17 cellular contexts compared by ENCODE assay signal in genomic region chr14:101234588-101234937, GRCh38.
"Had no signal": no experiment of that assay in that cellular context is flagged by ENCODE, and none has a peak within 500 bp of the region (broad histone marks: within the 10 kb centered on the region; RNA-seq: fewer than 3 reads in every experiment).

No MANE protein-coding gene starts in this region.

- H3K9me3 ChIP-seq: body of pancreas, heart left ventricle, thoracic aorta had no signal

- H3K4me3 Mint-ChIP-seq: activated CD4-positive, alpha-beta memory T cell treated with anti-CD3 and anti-CD28 coated beads, Interleukin-2, amount 10 ng/mL, durations not matched to agents 7 days and 5 days; activated naive CD8-positive, alpha-beta T cell treated with anti-CD3 and anti-CD28 coated beads for 36 hours; activated T-cell treated with anti-CD3 and anti-CD28 coated beads, Interleukin-2, amount 50 U/mL, for 72 hours; dendritic cell treated with granulocyte-macrophage colony-stimulating factor and Interleukin-4, amounts not matched to agents 40 ng/mL and 50 ng/mL, for 4 days; stimulated activated naive CD8-positive, alpha-beta T cell treated with anti-CD3 and anti-CD28 coated beads, Interleukin-15, Interleukin-2, amounts not matched to agents 100 ng/mL and 50 ng/mL, for 24 hours; T-helper 17 cell; WTC11 had no signal

- H3K4me1 Mint-ChIP-seq: activated CD4-positive, alpha-beta memory T cell treated with anti-CD3 and anti-CD28 coated beads, Interleukin-2, amount 10 ng/mL, durations not matched to agents 7 days and 5 days; activated naive CD8-positive, alpha-beta T cell treated with anti-CD3 and anti-CD28 coated beads for 36 hours had no signal

- H3K36me3 Mint-ChIP-seq: activated naive CD8-positive, alpha-beta T cell treated with anti-CD3 and anti-CD28 coated beads for 36 hours; WTC11 had no signal

- H3K27me3 Mint-ChIP-seq: activated CD4-positive, alpha-beta memory T cell treated with anti-CD3 and anti-CD28 coated beads, Interleukin-2, amount 10 ng/mL, durations not matched to agents 7 days and 5 days; stimulated activated naive CD8-positive, alpha-beta T cell treated with anti-CD3 and anti-CD28 coated beads, Interleukin-15, Interleukin-2, amounts not matched to agents 100 ng/mL and 50 ng/mL, for 24 hours had no signal

- H3K9me3 Mint-ChIP-seq: activated CD4-positive, alpha-beta memory T cell treated with anti-CD3 and anti-CD28 coated beads, Interleukin-2, amount 10 ng/mL, durations not matched to agents 7 days and 5 days; activated naive CD8-positive, alpha-beta T cell treated with anti-CD3 and anti-CD28 coated beads for 36 hours; activated T-cell treated with anti-CD3 and anti-CD28 coated beads, Interleukin-2, amount 50 U/mL, for 72 hours; dendritic cell treated with granulocyte-macrophage colony-stimulating factor and Interleukin-4, amounts not matched to agents 40 ng/mL and 50 ng/mL, for 4 days; stimulated activated naive CD8-positive, alpha-beta T cell treated with anti-CD3 and anti-CD28 coated beads, Interleukin-15, Interleukin-2, amounts not matched to agents 100 ng/mL and 50 ng/mL, for 24 hours; WTC11 had no signal

- FAIRE-seq: frontal cortex had no signal

- ATAC-seq: T-helper 17 cell had no signal

- H3K4me3 ChIP-seq: body of pancreas, heart left ventricle, lung, thoracic aorta had no signal

- H3K27me3 ChIP-seq: body of pancreas had no signal

- H3K27ac Mint-ChIP-seq: activated CD4-positive, alpha-beta memory T cell treated with anti-CD3 and anti-CD28 coated beads, Interleukin-2, amount 10 ng/mL, durations not matched to agents 7 days and 5 days; activated naive CD8-positive, alpha-beta T cell treated with anti-CD3 and anti-CD28 coated beads for 36 hours; activated T-cell treated with anti-CD3 and anti-CD28 coated beads, Interleukin-2, amount 50 U/mL, for 72 hours; dendritic cell treated with granulocyte-macrophage colony-stimulating factor and Interleukin-4, amounts not matched to agents 40 ng/mL and 50 ng/mL, for 4 days; progenitor cell of endocrine pancreas; stimulated activated naive CD8-positive, alpha-beta T cell treated with anti-CD3 and anti-CD28 coated beads, Interleukin-15, Interleukin-2, amounts not matched to agents 100 ng/mL and 50 ng/mL, for 24 hours; T-helper 17 cell; WTC11 had no signal

- H3K4me1 ChIP-seq: body of pancreas, heart left ventricle had no signal

- DNase-seq: activated CD4-positive, alpha-beta T cell treated with anti-CD3 and anti-CD28 coated beads for 4 hours; cerebellar nuclear complex; effector memory CD4-positive, alpha-beta T cell; T-helper 17 cell had no signal

- H3K36me3 ChIP-seq: heart left ventricle, thoracic aorta had no signal

- H3K27ac ChIP-seq: body of pancreas, epithelial cell of prostate, heart left ventricle, thoracic aorta had no signal
